Comparison of ENCODE assay signal across 8 cellular contexts in genomic region chr4:112516076-112516385, GRCh38. TPM values are rescaled to one million over a fixed set of nuclear protein-coding genes. Genes with fewer than 3 reads are reported as not detected.
DNase-seq lines count a peak whose midpoint lies in the region; ATAC-seq and TF ChIP-seq lines count a peak whose summit lies in the region.

TSS of gene NEUROG2 (minus strand) at chr4:112516180. CDS start at chr4:112515475, 705 bp downstream.

- peaks cover 51% of the 10 kb centered on the region for H3K4me1 Mint-ChIP-seq in nephron

- peaks cover 100% of the 10 kb centered on the region for H3K27me3 Mint-ChIP-seq in nephron (ENCODE audit: low read depth)

- H3K9me3 Mint-ChIP-seq in nephron, result peaks cover 12% of the 10 kb centered on the region

- H3K27me3 ChIP-seq in BJ (ENCODE audit: control insufficient read depth, insufficient read depth, low read length) (peaks cover 64% of the 10 kb centered on the region), MG63 (peaks cover 66% of the 10 kb centered on the region), ectodermal cell (ENCODE audit: control insufficient read depth, insufficient read depth, low read length, poor library complexity, severe bottlenecking) (peaks cover 100% of the 10 kb centered on the region)

- DNase-seq in BJ (ENCODE audit: low read depth) (no peak), MG63 (no peak), DMS53 treated with DMSO at 0.1 percent for 48 hours (lab: John Stamatoyannopoulos, UW; ENCODE audit: unreplicated experiment) (no peak), GM19238 (ENCODE audit: insufficient read length, low spot score) (no peak)

- no peak within 1 kb of the TSS for H3K27ac ChIP-seq in ectodermal cell (ENCODE audit: insufficient read depth, low read depth, low read length, poor library complexity, severe bottlenecking)

- no peaks in the 10 kb centered on the region for H3K9me3 ChIP-seq in MG63
- H3K9me3 ChIP-seq in ectodermal cell (ENCODE audit: control insufficient read depth, low read length), result no peaks in the 10 kb centered on the region

- no peak within 1 kb of the TSS for H3K27ac Mint-ChIP-seq in nephron

- CTCF ChIA-PET in BJ (lab: Yijun Ruan, JAX), result interaction anchor here (0.6 to 1.8 kb wide), 4 partner anchors 8 to 187 kb away, joined by 3 to 6 read pairs (median 4); no protein-coding TSS in a partner anchor

- H3K36me3 ChIP-seq in BJ (ENCODE audit: control insufficient read depth, insufficient read depth, low read length), result no peaks in the 10 kb centered on the region
- no peaks in the 10 kb centered on the region for H3K36me3 ChIP-seq in MG63
- H3K36me3 ChIP-seq in ectodermal cell (ENCODE audit: control insufficient read depth, insufficient read depth, low read length), result no peaks in the 10 kb centered on the region

- H3K4me3 ChIP-seq in BJ (ENCODE audit: low read depth, low read length) (peak within 1 kb of the TSS; percentile 36), MG63 (peak within 1 kb of the TSS; percentile 41), ectodermal cell (ENCODE audit: insufficient read depth, low read depth, low read length) (peak within 1 kb of the TSS; percentile 27)

- WGBS in ectodermal cell, 2 experiments, result 0 to 1% methylated on average over 13 of the region's 13 CpGs

- no peak for TF ChIP-seq CTCF in BJ (IDR thresholded peaks at IDR 0.05; ENCODE audit: insufficient read depth, low read depth, low read length)
- TF ChIP-seq CTCF in nephron (IDR thresholded peaks at IDR 0.05; ENCODE audit: unreplicated experiment in 3 of 3), result no peak

- ATAC-seq in GM21717 (IDR thresholded peaks at IDR 0.05; ENCODE audit: unreplicated experiment), result no peak
- ATAC-seq in HG03097 (IDR thresholded peaks at IDR 0.05; ENCODE audit: low FRiP score, unreplicated experiment), result no peak

- peak within 1 kb of the TSS; percentile 80 to 90 (median 89) for H3K4me3 Mint-ChIP-seq in nephron

- H3K4me1 ChIP-seq in ectodermal cell (ENCODE audit: control insufficient read depth, insufficient read depth, low read length), result peaks cover 46% of the 10 kb centered on the region

- no peaks in the 10 kb centered on the region for H3K36me3 Mint-ChIP-seq in nephron (ENCODE audit: low read depth)

- POLR2A ChIA-PET in BJ (lab: Charles Lee), result interaction anchor here (0.6 kb wide), 1 partner anchor 48 kb away, joined by 3 read pairs; no protein-coding TSS in a partner anchor

RNA-seq across cellular contexts. Expression of gene NEUROG2, which starts in this region (rescaled TPM):
- not detected in 2 replicates for polyA plus RNA-seq in BJ (2011; rRNA removed)
- not detected in 2 replicates for polyA minus RNA-seq in BJ (2011; rRNA and poly(A)+ RNA removed)
- total RNA-seq in MG63 (2014; rRNA removed; shearing (Covaris generic); ENCODE audit: low replicate concordance), result not detected in 2 replicates
- 0.91 TPM for polyA plus RNA-seq in ectodermal cell (2013, experiment 1 of 4)
- 0.76 TPM for polyA plus RNA-seq in ectodermal cell (2013, experiment 2 of 4)
- 1.4 TPM for polyA plus RNA-seq in ectodermal cell (2013, experiment 3 of 4)
- 1.7 TPM for polyA plus RNA-seq in ectodermal cell (2013, experiment 4 of 4)
